In the genomic region with DNA sequence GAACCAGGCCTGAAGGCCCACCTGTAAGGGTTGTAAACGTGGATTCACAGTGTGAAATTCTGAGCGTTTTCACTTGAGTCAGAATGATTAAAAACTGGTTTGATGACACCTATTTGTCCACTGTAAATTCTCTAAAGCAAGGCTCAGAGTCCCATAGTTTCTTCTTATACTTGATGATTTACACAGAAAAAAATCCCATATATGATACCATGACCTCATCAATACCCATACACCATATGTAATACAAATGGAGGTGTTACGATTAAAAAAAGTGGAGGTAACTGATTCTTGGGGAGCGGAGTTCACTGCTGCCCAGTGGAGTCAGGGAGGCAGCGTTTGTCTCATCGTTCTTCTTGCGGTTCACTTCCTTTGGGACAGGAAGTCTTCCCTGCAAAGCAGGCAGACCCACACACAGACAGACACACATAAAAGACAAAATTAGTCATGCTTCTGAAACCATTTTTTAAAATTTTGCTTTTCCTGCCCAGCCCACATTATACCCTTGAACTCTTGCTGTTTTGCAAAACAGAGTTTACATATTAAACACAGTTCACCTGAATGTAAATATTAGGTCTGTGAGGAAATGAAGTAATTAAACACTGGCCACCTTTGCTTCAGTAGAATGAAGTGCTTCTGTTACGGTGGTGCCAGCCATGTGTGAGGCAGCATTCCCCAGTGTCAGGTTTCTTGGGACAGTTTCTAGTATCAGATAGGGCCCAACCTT, we compare ENCODE assay signal across 17 cellular contexts. TPM values are rescaled to one million over a fixed set of nuclear protein-coding genes. Genes with fewer than 3 reads are reported as not detected.
DNase-seq lines count a peak whose midpoint lies in the region; ATAC-seq and TF ChIP-seq lines count a peak whose summit lies in the region.
"Had no signal": no experiment of that assay in that cellular context is flagged by ENCODE, and none has a peak within 500 bp of the region (broad histone marks: within the 10 kb centered on the region; RNA-seq: fewer than 3 reads in every experiment).

No MANE protein-coding gene starts in this region.

- peak; percentile 48 for ATAC-seq in GM18870 (IDR thresholded peaks at IDR 0.05; ENCODE audit: unreplicated experiment)

- no peaks in the 10 kb centered on the region for H3K9me3 Mint-ChIP-seq in glutamatergic neuron (ENCODE audit: unreplicated experiment)
- H3K9me3 Mint-ChIP-seq: stimulated activated naive CD8-positive, alpha-beta T cell treated with anti-CD3 and anti-CD28 coated beads, Interleukin-15, Interleukin-2, amounts not matched to agents 100 ng/mL and 50 ng/mL, for 24 hours had no signal

- peaks cover 1% of the 10 kb centered on the region for H3K27me3 Mint-ChIP-seq in glutamatergic neuron (ENCODE audit: unreplicated experiment)
- H3K27me3 Mint-ChIP-seq: stimulated activated naive CD8-positive, alpha-beta T cell treated with anti-CD3 and anti-CD28 coated beads, Interleukin-15, Interleukin-2, amounts not matched to agents 100 ng/mL and 50 ng/mL, for 24 hours had no signal

- peak; percentile 59 for DNase-seq in NCI-H2029 treated with DMSO at 0.1 percent for 48 hours (lab: John Stamatoyannopoulos, UW)
- DNase-seq in glutamatergic neuron: no peak
- no peak for DNase-seq in NAMALWA (ENCODE audit: low spot score)
- no peak for DNase-seq in stimulated activated CD4-positive, alpha-beta T cell treated with anti-CD3 and anti-CD28 coated beads, Interleukin-4, amount 100 ng/mL, for 4 hours
- no peak for DNase-seq in kidney glomerular epithelial cell (lab: John Stamatoyannopoulos, UW)
- DNase-seq in cerebellar nuclear complex (lab: John Stamatoyannopoulos, UW): no peak
- DNase-seq: activated CD4-positive, CD25-positive, alpha-beta regulatory T cell; amniotic stem cell; KG1; midbrain; NCI-H524 treated with DMSO at 0.1 percent for 48 hours; T-helper 1 cell had no signal

- peaks cover 26% of the 10 kb centered on the region for H3K4me1 Mint-ChIP-seq in glutamatergic neuron (ENCODE audit: low read depth, unreplicated experiment)

- no peak overlapping the region for H3K4me3 Mint-ChIP-seq in glutamatergic neuron (ENCODE audit: unreplicated experiment)
- H3K4me3 Mint-ChIP-seq: stimulated activated naive CD8-positive, alpha-beta T cell treated with anti-CD3 and anti-CD28 coated beads, Interleukin-15, Interleukin-2, amounts not matched to agents 100 ng/mL and 50 ng/mL, for 24 hours had no signal

- no peak for TF ChIP-seq CTCF in 22Rv1 (IDR thresholded peaks at IDR 0.05)
- no peak for TF ChIP-seq CTCF in glutamatergic neuron (IDR thresholded peaks at IDR 0.05; ENCODE audit: partially characterized antibody, unreplicated experiment)

- peaks cover 16% of the 10 kb centered on the region for H3K36me3 Mint-ChIP-seq in glutamatergic neuron (ENCODE audit: unreplicated experiment)

- H3K27ac Mint-ChIP-seq in glutamatergic neuron (ENCODE audit: unreplicated experiment): peak overlapping the region; percentile 33
- H3K27ac Mint-ChIP-seq: stimulated activated naive CD8-positive, alpha-beta T cell treated with anti-CD3 and anti-CD28 coated beads, Interleukin-15, Interleukin-2, amounts not matched to agents 100 ng/mL and 50 ng/mL, for 24 hours had no signal

- H3K27ac ChIP-seq in 22Rv1: peak overlapping the region; percentile 5; the same call in 1 of the 2 replicates
- H3K27ac ChIP-seq: epithelial cell of prostate, skin epidermis had no signal

RNA-seq across cellular contexts. Expression of a gene that starts 26.2 kb away (rescaled TPM):
- 904 TPM for total RNA-seq in glutamatergic neuron (ENCODE audit: unreplicated experiment)
